In genomic region chr14:73751157-73751691, GRCh38 we compare ENCODE assay signal across 8 cellular contexts. TPM values are rescaled to one million over a fixed set of nuclear protein-coding genes. Genes with fewer than 3 reads are reported as not detected.
DNase-seq lines count a peak whose midpoint lies in the region; ATAC-seq and TF ChIP-seq lines count a peak whose summit lies in the region.

No MANE protein-coding gene starts in this region.

- H3K4me1 ChIP-seq in left lung (peaks cover 80 to 100% of the 10 kb centered on the region in 2 donors), suprapubic skin (peaks cover 100% of the 10 kb centered on the region)

- no peak for ATAC-seq in left lung

- POLR2A ChIA-PET in activated CD4-positive, alpha-beta T cell treated with anti-CD3 and anti-CD28 coated beads, Interleukin-2, amount 10 ng/mL, durations not matched to agents 7 days and 5 days (lab: Charles Lee): no interaction called here

- H3K9me3 Mint-ChIP-seq in activated CD4-positive, alpha-beta T cell treated with anti-CD3 and anti-CD28 coated beads, Interleukin-2, amount 10 ng/mL, durations not matched to agents 7 days and 5 days: no peaks in the 10 kb centered on the region

- intact Hi-C loops in left lung (cut with DNase I): no loop called here

- H3K4me3 ChIP-seq in left lung (no peak overlapping the region), suprapubic skin (no peak overlapping the region)

- TF ChIP-seq CTCF in VCaP (conservative IDR thresholded peaks at IDR 0.05) (no peak), left lung (IDR thresholded peaks at IDR 0.05) (no peak), suprapubic skin (IDR thresholded peaks at IDR 0.05) (no peak)

- CTCF ChIA-PET in activated CD4-positive, alpha-beta T cell treated with anti-CD3 and anti-CD28 coated beads, Interleukin-2, amount 10 ng/mL, durations not matched to agents 7 days and 5 days (lab: Charles Lee): interaction anchor here (1.3 to 13.1 kb wide), 3 partner anchors 8 to 22 kb away, joined by 3 to 78 read pairs (median 7); no protein-coding TSS in a partner anchor

- no peaks in the 10 kb centered on the region for H3K27me3 Mint-ChIP-seq in activated CD4-positive, alpha-beta T cell treated with anti-CD3 and anti-CD28 coated beads, Interleukin-2, amount 10 ng/mL, durations not matched to agents 7 days and 5 days

- H3K4me3 Mint-ChIP-seq in activated CD4-positive, alpha-beta T cell treated with anti-CD3 and anti-CD28 coated beads, Interleukin-2, amount 10 ng/mL, durations not matched to agents 7 days and 5 days: peak overlapping the region; percentile 14

- no peaks in the 10 kb centered on the region for H3K27me3 ChIP-seq in left lung
- no peaks in the 10 kb centered on the region for H3K27me3 ChIP-seq in suprapubic skin

- peak overlapping the region; percentile 97 for H3K27ac ChIP-seq in VCaP
- peak overlapping the region; percentile 83 to 92 for H3K27ac ChIP-seq in left lung
- peak overlapping the region; percentile 100 for H3K27ac ChIP-seq in suprapubic skin

- DNase-seq in activated CD4-positive, alpha-beta T cell treated with anti-CD3 and anti-CD28 coated beads, Interleukin-2, amount 10 ng/mL, durations not matched to agents 7 days and 5 days: no peak
- no peak for DNase-seq in activated CD4-positive, alpha-beta T cell treated with anti-CD3 and anti-CD28 coated beads, Interleukin-2, amount 50 U/mL, for 1 hour
- DNase-seq in left lung (no peak), suprapubic skin (ENCODE audit: low spot score in 2 of 2) (no peak), NCI-H1436 (lab: John Stamatoyannopoulos, UW) (no peak), NCI-H2081 (lab: John Stamatoyannopoulos, UW) (no peak), NCI-H69 (lab: John Stamatoyannopoulos, UW) (no peak)

- TF ChIP-seq EP300 in suprapubic skin (IDR thresholded peaks at IDR 0.05): no peak

- no peak for TF ChIP-seq POLR2A in suprapubic skin (IDR thresholded peaks at IDR 0.05)

- H3K27ac Mint-ChIP-seq in activated CD4-positive, alpha-beta T cell treated with anti-CD3 and anti-CD28 coated beads, Interleukin-2, amount 10 ng/mL, durations not matched to agents 7 days and 5 days: peak overlapping the region; percentile 97

- H3K36me3 Mint-ChIP-seq in activated CD4-positive, alpha-beta T cell treated with anti-CD3 and anti-CD28 coated beads, Interleukin-2, amount 10 ng/mL, durations not matched to agents 7 days and 5 days (ENCODE audit: low read depth): peaks cover 43% of the 10 kb centered on the region

- no peaks in the 10 kb centered on the region for H3K36me3 ChIP-seq in left lung
- no peaks in the 10 kb centered on the region for H3K36me3 ChIP-seq in suprapubic skin

- H3K9me3 ChIP-seq in left lung: no peaks in the 10 kb centered on the region
- H3K9me3 ChIP-seq in suprapubic skin: no peaks in the 10 kb centered on the region

- H3K4me1 Mint-ChIP-seq in activated CD4-positive, alpha-beta T cell treated with anti-CD3 and anti-CD28 coated beads, Interleukin-2, amount 10 ng/mL, durations not matched to agents 7 days and 5 days: peaks cover 96% of the 10 kb centered on the region

- 45% methylated on average over 7 of the region's 7 CpGs for WGBS in suprapubic skin

RNA-seq across cellular contexts. Expression of gene PNMA1, which starts 37.0 kb away (rescaled TPM):
- total RNA-seq in activated CD4-positive, alpha-beta T cell treated with anti-CD3 and anti-CD28 coated beads, Interleukin-2, amount 10 ng/mL, durations not matched to agents 7 days and 5 days: 10 to 100 TPM; 23.3 to 25.9 TPM
- total RNA-seq in left lung (10 to 100 TPM; 30.8 to 32.4 TPM), suprapubic skin (1 to 10 TPM; 5.2 to 9.8 (median 6.4) TPM)
